ENCODE assay signal across 8 cellular contexts in genomic region chr18:75161629-75162028, GRCh38. TPM values are rescaled to one million over a fixed set of nuclear protein-coding genes. Genes with fewer than 3 reads are reported as not detected.
A peak's percentile ranks its signal among the peaks of the same experiment; 100 is the strongest.
DNase-seq lines count a peak whose midpoint lies in the region; ATAC-seq and TF ChIP-seq lines count a peak whose summit lies in the region.

No MANE protein-coding gene starts in this region.

- peak; percentile 81 to 82 for DNase-seq in AML-193 (lab: John Stamatoyannopoulos, UW)
- DNase-seq in NCI-H1092 (lab: John Stamatoyannopoulos, UW): peak; percentile 23
- peak; percentile 72 for DNase-seq in activated CD4-positive, alpha-beta T cell treated with anti-CD3 and anti-CD28 coated beads, Interleukin-2, amount 10 ng/mL, durations not matched to agents 24 days and 14 days
- DNase-seq in heart left ventricle: peak in 3 of 5 donors; percentile 34 to 37 (median 36)
- DNase-seq in glutamatergic neuron: no peak
- DNase-seq in mucosa of gallbladder (ENCODE audit: low spot score): no peak

- no peaks in the 10 kb centered on the region for H3K27me3 ChIP-seq in heart left ventricle

- ATAC-seq in GM18858 (IDR thresholded peaks at IDR 0.05; ENCODE audit: unreplicated experiment) (peak; percentile 44), heart left ventricle (peak; percentile 29 to 71 (median 54))

- WGBS in heart left ventricle, 4 donors: 55 to 68% (median 64%) methylated on average over 11 of the region's 11 CpGs

- TF ChIP-seq CTCF in heart left ventricle (IDR thresholded peaks at IDR 0.05) (peak in 3 of 12 donors; percentile 10 to 26 (median 20)), glutamatergic neuron (IDR thresholded peaks at IDR 0.05; ENCODE audit: partially characterized antibody, unreplicated experiment) (no peak)

- peaks cover 3% of the 10 kb centered on the region for H3K27me3 Mint-ChIP-seq in activated CD4-positive, alpha-beta T cell treated with anti-CD3 and anti-CD28 coated beads, Interleukin-2, amount 10 ng/mL, durations not matched to agents 24 days and 14 days
- no peaks in the 10 kb centered on the region for H3K27me3 Mint-ChIP-seq in stimulated activated naive CD8-positive, alpha-beta T cell treated with anti-CD3 and anti-CD28 coated beads, Interleukin-15, Interleukin-2, amounts not matched to agents 100 ng/mL and 50 ng/mL, for 24 hours
- no peaks in the 10 kb centered on the region for H3K27me3 Mint-ChIP-seq in glutamatergic neuron (ENCODE audit: unreplicated experiment)

- no peaks in the 10 kb centered on the region for H3K36me3 Mint-ChIP-seq in activated CD4-positive, alpha-beta T cell treated with anti-CD3 and anti-CD28 coated beads, Interleukin-2, amount 10 ng/mL, durations not matched to agents 24 days and 14 days (ENCODE audit: low read depth)
- no peaks in the 10 kb centered on the region for H3K36me3 Mint-ChIP-seq in stimulated activated naive CD8-positive, alpha-beta T cell treated with anti-CD3 and anti-CD28 coated beads, Interleukin-15, Interleukin-2, amounts not matched to agents 100 ng/mL and 50 ng/mL, for 24 hours (ENCODE audit: low read depth)
- no peaks in the 10 kb centered on the region for H3K36me3 Mint-ChIP-seq in glutamatergic neuron (ENCODE audit: unreplicated experiment)

- H3K4me1 ChIP-seq in heart left ventricle: peaks cover 0 to 8% (median 0%) of the 10 kb centered on the region in 12 donors

- TF ChIP-seq POLR2A in heart left ventricle (IDR thresholded peaks at IDR 0.05): no peak

- no peaks in the 10 kb centered on the region for H3K9me3 ChIP-seq in heart left ventricle

- peak overlapping the region in 5 of 12 donors; percentile 7 to 39 (median 27) for H3K27ac ChIP-seq in heart left ventricle

- peak overlapping the region; percentile 69 for H3K4me3 Mint-ChIP-seq in activated CD4-positive, alpha-beta T cell treated with anti-CD3 and anti-CD28 coated beads, Interleukin-2, amount 10 ng/mL, durations not matched to agents 24 days and 14 days
- peak overlapping the region; percentile 83 for H3K4me3 Mint-ChIP-seq in stimulated activated naive CD8-positive, alpha-beta T cell treated with anti-CD3 and anti-CD28 coated beads, Interleukin-15, Interleukin-2, amounts not matched to agents 100 ng/mL and 50 ng/mL, for 24 hours
- no peak overlapping the region for H3K4me3 Mint-ChIP-seq in glutamatergic neuron (ENCODE audit: unreplicated experiment)

- peak overlapping the region in 11 of 12 donors; percentile 2 to 65 (median 47) for H3K4me3 ChIP-seq in heart left ventricle

- no peaks in the 10 kb centered on the region for H3K36me3 ChIP-seq in heart left ventricle

- intact Hi-C loops in activated CD4-positive, alpha-beta T cell treated with anti-CD3 and anti-CD28 coated beads, Interleukin-2, amount 10 ng/mL, durations not matched to agents 24 days and 14 days (cut with micrococcal nuclease): no loop called here
- intact Hi-C loops in heart left ventricle (cut with DNase I): loop anchor here in 6 of 10 donors (5.0 to 10.0 kb wide), 8 partner anchors 87 to 507 kb away; no protein-coding TSS in a partner anchor

- H3K9me3 Mint-ChIP-seq in activated CD4-positive, alpha-beta T cell treated with anti-CD3 and anti-CD28 coated beads, Interleukin-2, amount 10 ng/mL, durations not matched to agents 24 days and 14 days: no peaks in the 10 kb centered on the region
- no peaks in the 10 kb centered on the region for H3K9me3 Mint-ChIP-seq in stimulated activated naive CD8-positive, alpha-beta T cell treated with anti-CD3 and anti-CD28 coated beads, Interleukin-15, Interleukin-2, amounts not matched to agents 100 ng/mL and 50 ng/mL, for 24 hours
- H3K9me3 Mint-ChIP-seq in glutamatergic neuron (ENCODE audit: unreplicated experiment): peaks cover 9% of the 10 kb centered on the region

- H3K4me1 Mint-ChIP-seq in activated CD4-positive, alpha-beta T cell treated with anti-CD3 and anti-CD28 coated beads, Interleukin-2, amount 10 ng/mL, durations not matched to agents 24 days and 14 days: peaks cover 8% of the 10 kb centered on the region
- peaks cover 10% of the 10 kb centered on the region for H3K4me1 Mint-ChIP-seq in stimulated activated naive CD8-positive, alpha-beta T cell treated with anti-CD3 and anti-CD28 coated beads, Interleukin-15, Interleukin-2, amounts not matched to agents 100 ng/mL and 50 ng/mL, for 24 hours (ENCODE audit: low read depth)
- no peaks in the 10 kb centered on the region for H3K4me1 Mint-ChIP-seq in glutamatergic neuron (ENCODE audit: low read depth, unreplicated experiment)

- H3K27ac Mint-ChIP-seq in activated CD4-positive, alpha-beta T cell treated with anti-CD3 and anti-CD28 coated beads, Interleukin-2, amount 10 ng/mL, durations not matched to agents 24 days and 14 days: no peak overlapping the region
- H3K27ac Mint-ChIP-seq in stimulated activated naive CD8-positive, alpha-beta T cell treated with anti-CD3 and anti-CD28 coated beads, Interleukin-15, Interleukin-2, amounts not matched to agents 100 ng/mL and 50 ng/mL, for 24 hours: no peak overlapping the region
- H3K27ac Mint-ChIP-seq in glutamatergic neuron (ENCODE audit: unreplicated experiment): no peak overlapping the region

RNA-seq across cellular contexts. Expression of gene PTGR3, which starts 47.3 kb away (rescaled TPM):
- 23.3 and 23.6 TPM in 2 replicates for total RNA-seq in activated CD4-positive, alpha-beta T cell treated with anti-CD3 and anti-CD28 coated beads, Interleukin-2, amount 10 ng/mL, durations not matched to agents 24 days and 14 days
- total RNA-seq in heart left ventricle (10 to 100 TPM; 35.3 to 58.2 (median 49.4) TPM), glutamatergic neuron (ENCODE audit: unreplicated experiment) (20.4 TPM), mucosa of gallbladder (41.1 TPM)
- 10 to 100 TPM; 13.6 to 33.4 TPM for polyA plus RNA-seq in heart left ventricle

RNA-seq across cellular contexts. Expression of gene TSHZ1, which starts 49.0 kb away (rescaled TPM):
- total RNA-seq in activated CD4-positive, alpha-beta T cell treated with anti-CD3 and anti-CD28 coated beads, Interleukin-2, amount 10 ng/mL, durations not matched to agents 24 days and 14 days: 12.4 and 12.5 TPM in 2 replicates
- total RNA-seq in heart left ventricle (10 to 100 TPM; 14.7 to 27.9 (median 19.5) TPM), glutamatergic neuron (ENCODE audit: unreplicated experiment) (5.3 TPM), mucosa of gallbladder (32.0 TPM)
- 1 to 10 TPM; 7.5 to 8.8 TPM for polyA plus RNA-seq in heart left ventricle

Comparison
In these comparisons a context has a peak if more than half of its experiments do, and no peak if none do; other contexts are left out.
1. DNase-seq: peak in AML-193 (2 of 2), NCI-H1092 (single experiment), activated CD4-positive, alpha-beta T cell treated with anti-CD3 and anti-CD28 coated beads, Interleukin-2, amount 10 ng/mL, durations not matched to agents 24 days and 14 days (single experiment) and heart left ventricle (3 of 5); none in glutamatergic neuron (single experiment) and mucosa of gallbladder (single experiment).